In genomic region chr14:55117816-55118441, GRCh38 we compare ENCODE assay signal across 11 cellular contexts. TPM values are rescaled to one million over a fixed set of nuclear protein-coding genes. Genes with fewer than 3 reads are reported as not detected.
A peak's percentile ranks its signal among the peaks of the same experiment; 100 is the strongest.
DNase-seq lines count a peak whose midpoint lies in the region; ATAC-seq and TF ChIP-seq lines count a peak whose summit lies in the region.
"Had no signal": no experiment of that assay in that cellular context is flagged by ENCODE, and none has a peak within 500 bp of the region (broad histone marks: within the 10 kb centered on the region; RNA-seq: fewer than 3 reads in every experiment).

No MANE protein-coding gene starts in this region.

- 90% methylated on average over 7 of the region's 7 CpGs for WGBS in esophagus muscularis mucosa
- 71 to 77% methylated on average over 7 of the region's 7 CpGs for WGBS in sigmoid colon, 2 donors

- TF ChIP-seq EP300 in esophagus muscularis mucosa (IDR thresholded peaks at IDR 0.05), result no peak
- no peak for TF ChIP-seq EP300 in sigmoid colon (IDR thresholded peaks at IDR 0.05)

- no peaks in the 10 kb centered on the region for H3K9me3 ChIP-seq in HCT116 (ENCODE audit: control insufficient read depth in 1 of 2, insufficient read depth in 1 of 2, low read depth in 1 of 2, low read length in 2 of 2)
- H3K9me3 ChIP-seq in esophagus muscularis mucosa, result no peaks in the 10 kb centered on the region
- H3K9me3 ChIP-seq in sigmoid colon, result no peaks in the 10 kb centered on the region
- no peaks in the 10 kb centered on the region for H3K9me3 ChIP-seq in BE2C
- H3K9me3 ChIP-seq: mucosa of descending colon had no signal

- no peak for TF ChIP-seq POLR2A in HCT116 (IDR thresholded peaks at IDR 0.05; ENCODE audit: borderline replicate concordance, extremely low read depth, insufficient read depth, insufficient read length)
- no peak for TF ChIP-seq POLR2A in esophagus muscularis mucosa (IDR thresholded peaks at IDR 0.05; ENCODE audit: low read depth)
- no peak for TF ChIP-seq POLR2A in sigmoid colon (IDR thresholded peaks at IDR 0.05)

- no peak overlapping the region for H3K4me2 ChIP-seq in HCT116 (ENCODE audit: low read length)

- H3K27me3 ChIP-seq in HCT116 (ENCODE audit: insufficient read depth, low read length) (no peaks in the 10 kb centered on the region), esophagus muscularis mucosa (no peaks in the 10 kb centered on the region), sigmoid colon (no peaks in the 10 kb centered on the region), BE2C (no peaks in the 10 kb centered on the region)

- H3K4me1 ChIP-seq in HCT116 (ENCODE audit: control insufficient read depth in 1 of 2, insufficient read depth in 2 of 2, low read length in 2 of 2), result peaks cover 11 to 12% of the 10 kb centered on the region in 2 experiments
- peaks cover 22 to 48% (median 26%) of the 10 kb centered on the region in 4 donors for H3K4me1 ChIP-seq in esophagus muscularis mucosa
- peaks cover 0 to 14% (median 11%) of the 10 kb centered on the region in 4 donors for H3K4me1 ChIP-seq in sigmoid colon
- peaks cover 23% of the 10 kb centered on the region for H3K4me1 ChIP-seq in BE2C

- H2AFZ ChIP-seq in HCT116 (ENCODE audit: low read depth, low read length, poor library complexity, severe bottlenecking), result no peak overlapping the region

- no peak overlapping the region for H3K4me3 ChIP-seq in HCT116 (replicated peaks in 1 of 2; ENCODE audit: low read depth in 1 of 2, low read length in 2 of 2)
- no peak overlapping the region for H3K4me3 ChIP-seq in esophagus muscularis mucosa
- H3K4me3 ChIP-seq in sigmoid colon, result no peak overlapping the region
- no peak overlapping the region for H3K4me3 ChIP-seq in BE2C (ENCODE audit: low read depth, low read length)
- H3K4me3 ChIP-seq: mucosa of descending colon had no signal

- RAD21 ChIA-PET in HCT116 (lab: Charles Lee; ENCODE audit: low non-redundant PET in 1 of 2, low total read pairs in 2 of 2, uncharacterized antibody in 2 of 2, unreplicated experiment in 2 of 2), result no interaction called here

- POLR2A ChIA-PET in HCT116 (lab: Charles Lee), result interaction anchor here (1.2 to 1.8 kb wide), 2 partner anchors 11 to 15 kb away, joined by 4 to 8 read pairs; partner anchors contain the start of gene LGALS3

- H3K79me2 ChIP-seq in HCT116 (ENCODE audit: insufficient read depth, low read length), result no peaks in the 10 kb centered on the region

- no peaks in the 10 kb centered on the region for H3K9me2 ChIP-seq in HCT116 (ENCODE audit: insufficient read depth)

- TF ChIP-seq RAD21 in HCT116 (IDR thresholded peaks at IDR 0.05; ENCODE audit: low read depth), result no peak

- TF ChIP-seq CTCF in HCT116 (IDR thresholded peaks at IDR 0.05 in 2 of 3, conservative IDR thresholded peaks at IDR 0.05 in 1 of 3; ENCODE audit: borderline replicate concordance in 1 of 3, insufficient read depth in 1 of 3, low read depth in 2 of 3, low read length in 2 of 3) (no peak), esophagus muscularis mucosa (IDR thresholded peaks at IDR 0.05) (no peak), sigmoid colon (IDR thresholded peaks at IDR 0.05) (no peak), BE2C (IDR thresholded peaks at IDR 0.05; ENCODE audit: low read depth, low read length) (no peak)

- no peaks in the 10 kb centered on the region for H4K20me1 ChIP-seq in HCT116 (ENCODE audit: insufficient read depth)

- no peak overlapping the region for H3K9ac ChIP-seq in HCT116 (ENCODE audit: low read length)

- ATAC-seq in HCT116, result peak; percentile 54
- ATAC-seq in HG02885 (IDR thresholded peaks at IDR 0.05; ENCODE audit: poor library complexity, unreplicated experiment), result no peak
- no peak for ATAC-seq in HG02623 (IDR thresholded peaks at IDR 0.05; ENCODE audit: unreplicated experiment)
- ATAC-seq: mucosa of descending colon had no signal

- CTCF ChIA-PET in HCT116 (lab: Charles Lee), result no interaction called here

- H3K36me3 ChIP-seq in HCT116 (ENCODE audit: control insufficient read depth in 1 of 2, insufficient read depth in 2 of 2, low read length in 2 of 2), result no peaks in the 10 kb centered on the region
- H3K36me3 ChIP-seq in esophagus muscularis mucosa, result no peaks in the 10 kb centered on the region
- H3K36me3 ChIP-seq in sigmoid colon, result no peaks in the 10 kb centered on the region
- H3K36me3 ChIP-seq in BE2C, result no peaks in the 10 kb centered on the region

- intact Hi-C loops in HCT116 (cut with micrococcal nuclease), result no loop called here
- intact Hi-C loops in esophagus muscularis mucosa (cut with DNase I), result no loop called here
- intact Hi-C loops in sigmoid colon (cut with DNase I), result no loop called here

- H3K27ac ChIP-seq in HCT116 (ENCODE audit: low read depth, low read length) (no peak overlapping the region), esophagus muscularis mucosa (replicated peaks in 1 of 4) (peak overlapping the region; percentile 59 to 73 (median 62)), sigmoid colon (peak overlapping the region; percentile 35 to 69 (median 48))

- DNase-seq in HCT116 (ENCODE audit: low read depth, low spot score), result no peak
- DNase-seq in SKM-1 (lab: John Stamatoyannopoulos, UW; ENCODE audit: unreplicated experiment), result peak; percentile 65
- no peak for DNase-seq in esophagus muscularis mucosa (ENCODE audit: extremely low spot score)
- peak; percentile 19 for DNase-seq in sigmoid colon
- no peak for DNase-seq in BE2C
- no peak for DNase-seq in COLO668 (lab: John Stamatoyannopoulos, UW; ENCODE audit: unreplicated experiment)
- DNase-seq: SHP77 treated with DMSO at 0.1 percent for 48 hours; stimulated activated CD4-positive, alpha-beta T cell treated with anti-CD3 and anti-CD28 coated beads, Interleukin-4, amount 100 ng/mL, for 4 hours had no signal

- no TSS peak for BruUV-seq in HCT116 (replicated peaks; lab: Mats Ljungman, UMichigan)

TF ChIP-seq in HCT116, 20 proteins besides CTCF, POLR2A, EP300 and RAD21 (continues in another document):
- TF ChIP-seq CBX3 (IDR thresholded peaks at IDR 0.05; ENCODE audit: low read depth), result no peak
- TF ChIP-seq YY1 (IDR thresholded peaks at IDR 0.05; ENCODE audit: extremely low read depth, insufficient replicate concordance, low read depth, low read length), result no peak
- TF ChIP-seq ATF3 (IDR thresholded peaks at IDR 0.05), result no peak
- TF ChIP-seq CEBPB (IDR thresholded peaks at IDR 0.05; ENCODE audit: low read depth), result no peak
- TF ChIP-seq ZFX (IDR thresholded peaks at IDR 0.05), result no peak
- TF ChIP-seq, protein P1, sequence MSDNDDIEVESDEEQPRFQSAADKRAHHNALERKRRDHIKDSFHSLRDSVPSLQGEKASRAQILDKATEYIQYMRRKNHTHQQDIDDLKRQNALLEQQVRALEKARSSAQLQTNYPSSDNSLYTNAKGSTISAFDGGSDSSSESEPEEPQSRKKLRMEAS (IDR thresholded peaks at IDR 0.05), result no peak
- TF ChIP-seq EZH2 (IDR thresholded peaks at IDR 0.05), result no peak
- TF ChIP-seq EZH2phosphoT487 (IDR thresholded peaks at IDR 0.05; ENCODE audit: borderline replicate concordance), result no peak
- no peak for TF ChIP-seq EGR1 (IDR thresholded peaks at IDR 0.05; ENCODE audit: low read depth)
- no peak for TF ChIP-seq SIN3A (IDR thresholded peaks at IDR 0.05; ENCODE audit: low read depth)
- TF ChIP-seq POLR2AphosphoS5 (IDR thresholded peaks at IDR 0.05; ENCODE audit: low read depth, low read length), result no peak
- no peak for TF ChIP-seq ELF1 (IDR thresholded peaks at IDR 0.05; ENCODE audit: borderline replicate concordance, low read depth)
- TF ChIP-seq, protein P2, sequence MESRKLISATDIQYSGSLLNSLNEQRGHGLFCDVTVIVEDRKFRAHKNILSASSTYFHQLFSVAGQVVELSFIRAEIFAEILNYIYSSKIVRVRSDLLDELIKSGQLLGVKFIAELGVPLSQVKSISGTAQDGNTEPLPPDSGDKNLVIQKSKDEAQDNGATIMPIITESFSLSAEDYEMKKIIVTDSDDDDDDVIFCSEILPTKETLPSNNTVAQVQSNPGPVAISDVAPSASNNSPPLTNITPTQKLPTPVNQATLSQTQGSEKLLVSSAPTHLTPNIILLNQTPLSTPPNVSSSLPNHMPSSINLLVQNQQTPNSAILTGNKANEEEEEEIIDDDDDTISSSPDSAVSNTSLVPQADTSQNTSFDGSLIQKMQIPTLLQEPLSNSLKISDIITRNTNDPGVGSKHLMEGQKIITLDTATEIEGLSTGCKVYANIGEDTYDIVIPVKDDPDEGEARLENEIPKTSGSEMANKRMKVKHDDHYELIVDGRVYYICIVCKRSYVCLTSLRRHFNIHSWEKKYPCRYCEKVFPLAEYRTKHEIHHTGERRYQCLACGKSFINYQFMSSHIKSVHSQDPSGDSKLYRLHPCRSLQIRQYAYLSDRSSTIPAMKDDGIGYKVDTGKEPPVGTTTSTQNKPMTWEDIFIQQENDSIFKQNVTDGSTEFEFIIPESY (IDR thresholded peaks at IDR 0.05; ENCODE audit: extremely low read depth, insufficient replicate concordance, low read length), result no peak
- TF ChIP-seq TCF7L2 (IDR thresholded peaks at IDR 0.05; ENCODE audit: borderline replicate concordance, extremely low read depth, insufficient read depth, insufficient read length), result no peak
- no peak for TF ChIP-seq JUND (IDR thresholded peaks at IDR 0.05)
- no peak for TF ChIP-seq SRF (IDR thresholded peaks at IDR 0.05; ENCODE audit: low read depth)
- TF ChIP-seq FOSL1 (IDR thresholded peaks at IDR 0.05; ENCODE audit: low read depth), result no peak

RNA-seq across cellular contexts. Expression of gene LGALS3, which starts 11.1 kb away (rescaled TPM):
- 86.1 TPM for total RNA-seq in HCT116 (2021; ENCODE audit: unreplicated experiment)
- 75.3 and 83.3 TPM in 2 replicates for polyA plus RNA-seq in HCT116 (2012)
- 100 to 1,000 TPM; 247 to 398 (median 297) TPM for total RNA-seq in esophagus muscularis mucosa
- total RNA-seq in sigmoid colon, result 100 to 1,000 TPM; 235 to 249 (median 240) TPM
- 1,000 to 10,000 TPM; 1,713 to 4,129 (median 2,701) TPM for polyA plus RNA-seq in sigmoid colon
- 22.8 TPM for polyA plus RNA-seq in BE2C (2012; ENCODE audit: insufficient read depth, insufficient read length, low read depth)

Comparison
In these comparisons a context has a peak if more than half of its experiments do, and no peak if none do; other contexts are left out.
1. DNase-seq: peak in SKM-1 (single experiment) and sigmoid colon (single experiment); none in HCT116 (single experiment), esophagus muscularis mucosa (single experiment), BE2C (single experiment) and COLO668 (single experiment).